8 cellular contexts compared by ENCODE assay signal in the genomic region with DNA sequence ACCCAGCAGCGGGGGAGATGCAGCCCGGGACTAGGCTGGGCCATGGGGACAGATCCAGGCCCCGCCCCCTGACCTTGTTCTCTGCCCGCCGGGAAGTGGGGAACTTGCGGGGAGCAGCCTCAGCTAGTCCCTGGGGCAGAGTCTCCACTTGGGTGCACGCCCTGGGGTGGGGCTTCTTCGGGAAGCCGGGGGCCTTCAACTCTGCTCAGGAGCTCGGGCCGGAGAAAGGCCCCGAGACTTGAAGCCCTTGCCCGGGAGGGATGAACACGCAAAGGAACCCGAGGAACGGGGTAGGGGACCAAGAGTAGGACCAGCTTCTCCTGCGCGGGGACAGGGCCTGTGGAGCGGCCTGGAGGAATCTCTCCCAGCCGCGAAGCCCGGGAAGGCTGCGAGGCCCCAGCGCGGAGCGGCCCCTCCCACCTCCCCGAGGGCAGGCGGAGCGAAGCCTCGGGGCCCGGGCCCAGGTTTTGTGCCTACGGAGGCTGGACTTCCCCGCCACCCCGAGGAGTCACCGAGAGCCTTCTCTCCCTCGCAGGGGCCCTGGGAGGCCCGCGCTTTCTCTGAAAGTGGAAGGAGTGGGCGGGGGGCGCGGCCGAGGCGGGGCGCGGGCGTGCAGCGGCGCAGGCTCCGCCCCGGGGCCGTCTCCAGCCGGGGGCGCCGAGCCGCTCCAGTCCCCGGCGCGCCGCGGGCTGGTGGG. TPM values are rescaled to one million over a fixed set of nuclear protein-coding genes. Genes with fewer than 3 reads are reported as not detected.
DNase-seq lines count a peak whose midpoint lies in the region; ATAC-seq and TF ChIP-seq lines count a peak whose summit lies in the region.

TSS of gene ITPKA (plus strand) at position 670 of the 697 bp plus-strand sequence. CDS start 54 bp downstream, outside the sequence.

- H3K36me3 Mint-ChIP-seq in effector memory CD8-positive, alpha-beta T cell (ENCODE audit: insufficient read depth): peaks cover 7% of the 10 kb centered on the region

- peak within 1 kb of the TSS; percentile 28 to 32 for H3K27ac Mint-ChIP-seq in effector memory CD8-positive, alpha-beta T cell

- intact Hi-C loops in mucosa of descending colon (cut with DNase I, micrococcal nuclease): no loop called here

- H3K4me1 Mint-ChIP-seq in effector memory CD8-positive, alpha-beta T cell (ENCODE audit: low read depth in 2 of 2): peaks cover 7 to 16% of the 10 kb centered on the region in 2 donors

- peak within 1 kb of the TSS; percentile 82 to 85 for H3K4me3 Mint-ChIP-seq in effector memory CD8-positive, alpha-beta T cell

- peaks cover 24 to 37% of the 10 kb centered on the region in 2 donors for H3K27me3 Mint-ChIP-seq in effector memory CD8-positive, alpha-beta T cell

- peaks cover 33% of the 10 kb centered on the region for H3K4me1 ChIP-seq in mucosa of descending colon (ENCODE audit: low read depth)

- H3K9me3 ChIP-seq in mucosa of descending colon: no peaks in the 10 kb centered on the region

- H3K9me3 Mint-ChIP-seq in effector memory CD8-positive, alpha-beta T cell: no peaks in the 10 kb centered on the region

- DNase-seq in AG09319 (ENCODE audit: extremely low read depth, low read depth): peak; percentile 23
- peak; percentile 5 for DNase-seq in NCI-H524 treated with DMSO at 0.1 percent for 48 hours (lab: John Stamatoyannopoulos, UW)
- peak; percentile 48 to 71 for DNase-seq in activated CD8-positive, alpha-beta memory T cell treated with anti-CD3 and anti-CD28 coated beads for 1 hour (ENCODE audit: extremely low read depth in 1 of 2, low read depth in 1 of 2)
- DNase-seq in effector memory CD8-positive, alpha-beta T cell: peak; percentile 51 to 69 (median 68)
- DNase-seq in mucosa of descending colon: peak; percentile 93 to 95 (median 94)
- peak; percentile 47 to 56 for DNase-seq in stimulated activated CD8-positive, alpha-beta memory T cell treated with anti-CD3 and anti-CD28 coated beads, Interleukin-4, amount 100 ng/mL, for 1 hour (ENCODE audit: low read depth in 2 of 2, low spot score in 1 of 2)

- TF ChIP-seq CTCF in AG09319 (IDR thresholded peaks at IDR 0.05; ENCODE audit: low read depth, low read length): no peak
- no peak for TF ChIP-seq CTCF in mucosa of descending colon (IDR thresholded peaks at IDR 0.05)

- ATAC-seq in GM18907 (IDR thresholded peaks at IDR 0.05; ENCODE audit: unreplicated experiment): peak; percentile 58
- ATAC-seq in HG03135 (IDR thresholded peaks at IDR 0.05; ENCODE audit: unreplicated experiment): peak; percentile 59
- peak; percentile 78 for ATAC-seq in effector memory CD8-positive, alpha-beta T cell (replicated peaks)
- peak; percentile 70 for ATAC-seq in mucosa of descending colon

- H3K36me3 ChIP-seq in mucosa of descending colon (ENCODE audit: low read depth): no peaks in the 10 kb centered on the region

- peak within 1 kb of the TSS; percentile 34 for H3K4me3 ChIP-seq in mucosa of descending colon

RNA-seq across cellular contexts. Expression of gene ITPKA, which starts in this region (rescaled TPM):
- 10 to 100 TPM; 18.3 to 57.5 (median 29.5) TPM for total RNA-seq in mucosa of descending colon

Comparison
In these comparisons a context has a peak if more than half of its experiments do, and no peak if none do; other contexts are left out.
1. Peak in every context shown above with its lines: DNase-seq, ATAC-seq and H3K4me3 ChIP-seq.
2. DNase-seq: peak in every context shown above with its lines; median percentile 94 in mucosa of descending colon; 68 in effector memory CD8-positive, alpha-beta T cell; 60 in activated CD8-positive, alpha-beta memory T cell treated with anti-CD3 and anti-CD28 coated beads for 1 hour; 52 in stimulated activated CD8-positive, alpha-beta memory T cell treated with anti-CD3 and anti-CD28 coated beads, Interleukin-4, amount 100 ng/mL, for 1 hour; 23 in AG09319; 5 in NCI-H524 treated with DMSO at 0.1 percent for 48 hours.